13 cellular contexts compared by ENCODE assay signal in genomic region chr3:81726132-81726531, GRCh38. TPM values are rescaled to one million over a fixed set of nuclear protein-coding genes. Genes with fewer than 3 reads are reported as not detected.
DNase-seq lines count a peak whose midpoint lies in the region; ATAC-seq, FAIRE-seq and TF ChIP-seq lines count a peak whose summit lies in the region.
"Had no signal": no experiment of that assay in that cellular context is flagged by ENCODE, and none has a peak within 500 bp of the region (broad histone marks: within the 10 kb centered on the region; RNA-seq: fewer than 3 reads in every experiment).

No MANE protein-coding gene starts in this region.

- H3K36me3 ChIP-seq in HepG2 (replicated peaks in 1 of 2; ENCODE audit: control insufficient read depth in 1 of 2, insufficient read depth in 2 of 2, low read length in 2 of 2) = no peaks in the 10 kb centered on the region; a peak in 1 of 5 replicates
- H3K36me3 ChIP-seq: tibial nerve had no signal

- no peaks in the 10 kb centered on the region for H3K9me3 ChIP-seq in HepG2 (ENCODE audit: low read length)
- H3K9me3 ChIP-seq: tibial nerve had no signal

- in situ Hi-C loops in astrocyte of the spinal cord (cut with HindIII; ENCODE audit: low sequenced_read_pairs) (no loop called here), HepG2 (cut with HindIII; ENCODE audit: extremely low pct_ligation_motif_present, low pct_unique_long_range_greater_than_20kb) (no loop called here)

- H3K4me3 Mint-ChIP-seq in nephron progenitor cell = no peak overlapping the region
- H3K4me3 Mint-ChIP-seq: activated T-cell treated with anti-CD3 and anti-CD28 coated beads, Interleukin-2, amount 50 U/mL, for 4 hours had no signal

- TF ChIP-seq CTCF in astrocyte of the spinal cord (IDR thresholded peaks at IDR 0.05; ENCODE audit: low read depth, low read length) (no peak), nephron progenitor cell (IDR thresholded peaks at IDR 0.05) (no peak), HepG2 (CRISPR knock-in tag; IDR thresholded peaks at IDR 0.05) (no peak)

- no peaks in the 10 kb centered on the region for H3K27me3 Mint-ChIP-seq in nephron progenitor cell (ENCODE audit: low read depth, poor library complexity)

- no peak for TF ChIP-seq RAD21 in HepG2 (CRISPR knock-in tag; IDR thresholded peaks at IDR 0.05)

- FAIRE-seq in HepG2 (lab: Jason Lieb, UNC) = no peak

- H3K4me3 ChIP-seq in astrocyte of the spinal cord (ENCODE audit: low read depth, low read length) = no peak overlapping the region
- no peak overlapping the region for H3K4me3 ChIP-seq in HepG2 (replicated peaks in 1 of 3; ENCODE audit: insufficient read depth in 1 of 3, low read depth in 2 of 3, low read length in 3 of 3)
- H3K4me3 ChIP-seq: tibial nerve had no signal

- H3K36me3 Mint-ChIP-seq in nephron progenitor cell (ENCODE audit: low read depth) = no peaks in the 10 kb centered on the region

- H2AFZ ChIP-seq in HepG2 (ENCODE audit: low read length) = no peak overlapping the region

- TF ChIP-seq POLR2A in HepG2 (IDR thresholded peaks at IDR 0.05; ENCODE audit: insufficient read depth in 1 of 2, low read depth in 2 of 2, low read length in 2 of 2) = no peak

- intact Hi-C loops in HepG2 (cut with micrococcal nuclease; ENCODE audit: unreplicated experiment) = no loop called here

- H4K20me1 ChIP-seq in HepG2 (ENCODE audit: insufficient read depth, low read length) = no peaks in the 10 kb centered on the region; the same call in 1 of the 2 replicates

- TF ChIP-seq EP300 in HepG2 (IDR thresholded peaks at IDR 0.05; ENCODE audit: low read depth in 2 of 2, low read length in 2 of 2) (no peak), HepG2 (CRISPR knock-in tag; IDR thresholded peaks at IDR 0.05; ENCODE audit: borderline replicate concordance) (no peak)

- peaks cover 25% of the 10 kb centered on the region for H3K4me1 ChIP-seq in HepG2 (ENCODE audit: insufficient read depth, low read length)

- no peak overlapping the region for H3K9ac ChIP-seq in HepG2 (ENCODE audit: insufficient read depth, low read depth, low read length)

- H3K79me2 ChIP-seq in HepG2 (ENCODE audit: insufficient read depth, low read length) = peaks cover 14% of the 10 kb centered on the region

- peak overlapping the region; percentile 3 for H3K27ac Mint-ChIP-seq in nephron progenitor cell

- DNase-seq in ELR (ENCODE audit: low read depth) = peak; percentile 73
- DNase-seq in HS-5 (ENCODE audit: low read depth) = peak; percentile 34
- DNase-seq in astrocyte of the spinal cord (ENCODE audit: low read depth, low spot score) = peak; percentile 29
- DNase-seq in nephron progenitor cell = no peak
- no peak for DNase-seq in AG08396 (ENCODE audit: low spot score)
- DNase-seq in HepG2 (ENCODE audit: low spot score) = no peak
- DNase-seq in UCSD-AML1 (lab: John Stamatoyannopoulos, UW; ENCODE audit: unreplicated experiment) = no peak
- DNase-seq: activated T-cell treated with anti-CD3 and anti-CD28 coated beads, Interleukin-2, amount 50 U/mL, for 4 hours; Calu3; left ventricle myocardium superior; occipital lobe had no signal

- H3K27me3 ChIP-seq in HepG2 (ENCODE audit: control insufficient read depth in 1 of 2, insufficient read depth in 2 of 2, low read length in 2 of 2) = no peaks in the 10 kb centered on the region
- H3K27me3 ChIP-seq: tibial nerve had no signal

- BruUV-seq in HepG2 (replicated peaks; lab: Mats Ljungman, UMichigan) = no TSS peak

- ATAC-seq in GM19351 (IDR thresholded peaks at IDR 0.05; ENCODE audit: unreplicated experiment) (no peak), HepG2 (no peak)
- ATAC-seq: activated T-cell treated with anti-CD3 and anti-CD28 coated beads, Interleukin-2, amount 50 U/mL, for 4 hours; left ventricle myocardium superior had no signal

- H3K27ac ChIP-seq in HepG2 (ENCODE audit: extremely low read length, insufficient read depth, low read length) = no peak overlapping the region
- H3K27ac ChIP-seq: tibial nerve had no signal

- H3K9me3 Mint-ChIP-seq in nephron progenitor cell = no peaks in the 10 kb centered on the region
- H3K9me3 Mint-ChIP-seq: activated T-cell treated with anti-CD3 and anti-CD28 coated beads, Interleukin-2, amount 50 U/mL, for 4 hours had no signal

- POLR2A ChIA-PET in HepG2 (lab: Yijun Ruan, JAX) = no interaction called here

- CTCF ChIA-PET in HepG2 (lab: Yijun Ruan, JAX; ENCODE audit: low intra/inter-chr PET ratio, low total read pairs) = no interaction called here

- H3K4me1 Mint-ChIP-seq in nephron progenitor cell = peaks cover 27% of the 10 kb centered on the region

- H3K4me2 ChIP-seq in HepG2 (ENCODE audit: low read depth, low read length) = no peak overlapping the region

- 100% methylated on average over 2 of the region's 2 CpGs for WGBS in HepG2 (ENCODE audit: low lambda C conversion rate)

TF ChIP-seq in HepG2, 621 proteins besides CTCF, POLR2A, EP300 and RAD21:
- TF ChIP-seq ZNF30 (CRISPR knock-in tag; IDR thresholded peaks at IDR 0.05) (no peak), ZNF646 (CRISPR knock-in tag; IDR thresholded peaks at IDR 0.05) (no peak)

RNA-seq across cellular contexts. Expression of gene GBE1, which starts 35.3 kb away (rescaled TPM):
- 22.9 and 30.9 TPM in 2 replicates for total RNA-seq in HepG2 (2016; rRNA removed; fragmentation: Illumina TruSeq; extraction: Trizol)
- total RNA-seq in HepG2 (2016; cell fraction: cytosol; rRNA removed; fragmentation: Illumina TruSeq; extraction: Trizol; ENCODE audit: low read depth) = 3.7 and 4.0 TPM in 2 replicates
- 20.7 and 31.2 TPM in 2 replicates for total RNA-seq in HepG2 (2016; cell fraction: insoluble cytoplasmic fraction; rRNA removed; fragmentation: Illumina TruSeq; extraction: Trizol)
- 7.5 and 7.8 TPM in 2 replicates for total RNA-seq in HepG2 (2016; cell fraction: membrane; rRNA removed; fragmentation: Illumina TruSeq; extraction: Trizol)
- 23.9 and 24.8 TPM in 2 replicates for total RNA-seq in HepG2 (2016; cell fraction: nucleus; rRNA removed; fragmentation: Illumina TruSeq; extraction: Trizol)
- 31.1 and 36.1 TPM in 2 replicates for polyA plus RNA-seq in HepG2 (2011; rRNA removed)
- polyA plus RNA-seq in HepG2 (2011; cell fraction: cytosol; rRNA removed) = 17.0 and 30.6 TPM in 2 replicates
- 12.7 and 18.2 TPM in 2 replicates for polyA plus RNA-seq in HepG2 (2011; cell fraction: nucleus; rRNA removed)
- polyA plus RNA-seq in HepG2 (2012) = 52.7 and 85.6 TPM in 2 replicates
- polyA plus RNA-seq in HepG2 (2016; cell fraction: cytosol; fragmentation: Illumina TruSeq; extraction: Trizol; ENCODE audit: low read depth) = 1.0 and 1.5 TPM in 2 replicates
- 23.3 and 24.3 TPM in 2 replicates for polyA plus RNA-seq in HepG2 (2016; cell fraction: insoluble cytoplasmic fraction; fragmentation: Illumina TruSeq; extraction: Trizol; ENCODE audit: low read depth)
- 3.2 and 3.6 TPM in 2 replicates for polyA plus RNA-seq in HepG2 (2016; cell fraction: membrane; fragmentation: Illumina TruSeq; extraction: Trizol; ENCODE audit: low read depth)
- polyA plus RNA-seq in HepG2 (2016; cell fraction: nucleus; fragmentation: Illumina TruSeq; extraction: Trizol; ENCODE audit: insufficient read depth, low read depth) = 9.5 and 10.1 TPM in 2 replicates
- polyA minus RNA-seq in HepG2 (2011; rRNA and poly(A)+ RNA removed; ENCODE audit: low replicate concordance) = 22.1 and 32.2 TPM in 2 replicates
- 41.3 and 51.4 TPM in 2 replicates for polyA minus RNA-seq in HepG2 (2011; cell fraction: cytosol; rRNA and poly(A)+ RNA removed)
- 221 and 223 TPM in 2 replicates for polyA minus RNA-seq in HepG2 (2011; cell fraction: nucleus; rRNA and poly(A)+ RNA removed)

Comparison
In these comparisons a context has a peak if more than half of its experiments do, and no peak if none do; other contexts are left out.
1. DNase-seq: peak in ELR (single experiment), HS-5 (single experiment) and astrocyte of the spinal cord (single experiment); none in nephron progenitor cell (single experiment), AG08396 (single experiment), HepG2 (single experiment) and UCSD-AML1 (single experiment).